ENCODE assay signal across 8 cellular contexts in genomic region chr2:25276569-25277465, GRCh38.
DNase-seq lines count a peak whose midpoint lies in the region; ATAC-seq and TF ChIP-seq lines count a peak whose summit lies in the region.

No MANE protein-coding gene starts in this region.

- intact Hi-C loops in body of pancreas (cut with DNase I): no loop called here

- TF ChIP-seq CTCF in body of pancreas (IDR thresholded peaks at IDR 0.05): peak; percentile 40 to 69 (median 52)

- TF ChIP-seq POLR2A in body of pancreas (IDR thresholded peaks at IDR 0.05): no peak

- DNase-seq in T-helper 9 cell: peak; percentile 73
- DNase-seq in body of pancreas: peak; percentile 43 to 65 (median 48)
- peak; percentile 83 to 87 (median 85) for DNase-seq in immature natural killer cell
- peak; percentile 60 to 78 for DNase-seq in stimulated activated CD4-positive, alpha-beta T cell treated with anti-CD3 and anti-CD28 coated beads, Interleukin-15, amount 100 ng/mL, for 48 hours (ENCODE audit: low read depth in 2 of 2)
- DNase-seq in NCI-H1092 (lab: John Stamatoyannopoulos, UW): no peak
- DNase-seq in H4 (ENCODE audit: low spot score): no peak
- DNase-seq in superior temporal gyrus (ENCODE audit: extremely low spot score): no peak

- H3K4me3 ChIP-seq in body of pancreas: no peak overlapping the region

- peak overlapping the region; percentile 76 to 83 (median 81) for H3K4me3 Mint-ChIP-seq in immature natural killer cell

- no peaks in the 10 kb centered on the region for H3K9me3 ChIP-seq in body of pancreas

- ATAC-seq in GM19463 (IDR thresholded peaks at IDR 0.05; ENCODE audit: unreplicated experiment): peak; percentile 32
- peak; percentile 62 for ATAC-seq in body of pancreas

- H3K27me3 ChIP-seq in body of pancreas: no peaks in the 10 kb centered on the region

- peak overlapping the region in 3 of 4 donors; percentile 38 to 57 (median 43) for H3K27ac ChIP-seq in body of pancreas

- peaks cover 60 to 62% of the 10 kb centered on the region in 2 donors for H3K4me1 Mint-ChIP-seq in immature natural killer cell

- H3K4me1 ChIP-seq in body of pancreas: peaks cover 18% of the 10 kb centered on the region

- peaks cover 0 to 12% (median 12%) of the 10 kb centered on the region in 3 donors for H3K36me3 Mint-ChIP-seq in immature natural killer cell

- peak overlapping the region; percentile 96 to 97 (median 96) for H3K27ac Mint-ChIP-seq in immature natural killer cell

- peaks cover 0 to 5% (median 3%) of the 10 kb centered on the region in 3 donors for H3K27me3 Mint-ChIP-seq in immature natural killer cell (ENCODE audit: low read depth in 3 of 3)

- WGBS in body of pancreas, 2 donors: 32 to 69% methylated on average over 43 to 48 of the region's 60 CpGs

- no peaks in the 10 kb centered on the region for H3K9me3 Mint-ChIP-seq in immature natural killer cell

- H3K36me3 ChIP-seq in body of pancreas (replicated peaks in 1 of 2; ENCODE audit: insufficient read depth in 1 of 2, low read depth in 2 of 2): no peaks in the 10 kb centered on the region

Comparison
In these comparisons a context has a peak if more than half of its experiments do, and no peak if none do; other contexts are left out.
1. DNase-seq: peak in T-helper 9 cell (single experiment), body of pancreas (4 of 4), immature natural killer cell (3 of 3) and stimulated activated CD4-positive, alpha-beta T cell treated with anti-CD3 and anti-CD28 coated beads, Interleukin-15, amount 100 ng/mL, for 48 hours (2 of 2); none in NCI-H1092 (single experiment), H4 (single experiment) and superior temporal gyrus (single experiment).